ENCODE assay signal across 18 cellular contexts in the genomic region with DNA sequence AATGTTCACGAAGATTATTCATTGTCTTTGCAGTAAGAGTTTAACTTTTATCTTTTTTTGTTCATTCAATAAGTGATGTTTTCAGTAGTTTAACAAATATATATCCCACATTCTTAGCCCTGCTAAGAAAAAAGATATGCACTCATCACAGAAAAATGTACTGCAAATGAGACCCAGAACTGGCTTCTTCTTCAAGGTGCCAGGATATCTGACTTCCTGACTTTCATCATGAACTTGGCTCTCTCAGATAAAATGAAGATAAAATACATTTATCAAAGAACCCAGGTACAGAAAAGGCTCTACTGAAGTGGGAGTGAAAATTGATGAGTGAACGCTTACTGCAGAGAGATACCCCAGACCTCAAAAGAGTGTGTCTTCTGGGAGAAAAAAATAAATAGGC.
DNase-seq lines count a peak whose midpoint lies in the region; ATAC-seq and TF ChIP-seq lines count a peak whose summit lies in the region.
"Had no signal": no experiment of that assay in that cellular context is flagged by ENCODE, and none has a peak within 500 bp of the region (broad histone marks: within the 10 kb centered on the region; RNA-seq: fewer than 3 reads in every experiment).

No MANE protein-coding gene starts in this region.

- H3K4me1 ChIP-seq in mesenchymal stem cell (ENCODE audit: control insufficient read depth, insufficient read depth, low read depth, low read length) (peaks cover 4% of the 10 kb centered on the region), heart left ventricle (no peaks in the 10 kb centered on the region)

- intact Hi-C loops in heart left ventricle (cut with DNase I): no loop called here

- H3K36me3 ChIP-seq in mesenchymal stem cell (ENCODE audit: control insufficient read depth in 1 of 2, insufficient read depth in 2 of 2, low read depth in 1 of 2, low read length in 2 of 2) (no peaks in the 10 kb centered on the region), heart left ventricle (no peaks in the 10 kb centered on the region)

- H3K4ac ChIP-seq in mesenchymal stem cell (ENCODE audit: low read depth in 1 of 2, low read length in 2 of 2): no peak overlapping the region

- no peak overlapping the region for H2BK12ac ChIP-seq in mesenchymal stem cell (ENCODE audit: low read length in 2 of 2)

- H3K27me3 ChIP-seq in mesenchymal stem cell (ENCODE audit: control insufficient read depth in 1 of 2, insufficient read depth in 1 of 2, low read length in 2 of 2): no peaks in the 10 kb centered on the region
- no peaks in the 10 kb centered on the region for H3K27me3 ChIP-seq in heart left ventricle

- no peak overlapping the region for H4K8ac ChIP-seq in mesenchymal stem cell (ENCODE audit: low read length)

- no peak for TF ChIP-seq POLR2A in heart left ventricle (IDR thresholded peaks at IDR 0.05)

- H3K23ac ChIP-seq in mesenchymal stem cell (ENCODE audit: low read length in 2 of 2): no peak overlapping the region

- H3K4me2 ChIP-seq in mesenchymal stem cell (ENCODE audit: low read length, poor library complexity, severe bottlenecking): no peak overlapping the region
- H3K4me2 ChIP-seq: KMS-11 had no signal

- H3K79me1 ChIP-seq in mesenchymal stem cell (replicated peaks; ENCODE audit: low read length, poor library complexity, severe bottlenecking): no peaks in the 10 kb centered on the region

- no peak overlapping the region for H4K91ac ChIP-seq in mesenchymal stem cell (ENCODE audit: low read length)

- no peak overlapping the region for H3K4me3 ChIP-seq in choroid plexus epithelial cell (ENCODE audit: low read depth, low read length)
- H3K4me3 ChIP-seq in mesenchymal stem cell (ENCODE audit: insufficient read depth in 1 of 2, low read depth in 1 of 2, low read length in 2 of 2): no peak overlapping the region
- H3K4me3 ChIP-seq in heart left ventricle: no peak overlapping the region

- TF ChIP-seq CTCF in choroid plexus epithelial cell (conservative IDR thresholded peaks at IDR 0.05; ENCODE audit: low read depth, low read length) (no peak), heart left ventricle (IDR thresholded peaks at IDR 0.05) (no peak)

- no peak overlapping the region for H3K9ac ChIP-seq in mesenchymal stem cell (ENCODE audit: low read length)
- H3K9ac ChIP-seq: KMS-11 had no signal

- H3K27ac ChIP-seq in mesenchymal stem cell (ENCODE audit: low read length, poor library complexity, severe bottlenecking) (peak overlapping the region; percentile 57), heart left ventricle (no peak overlapping the region)
- H3K27ac ChIP-seq: KMS-11, RWPE1 had no signal

- H2AK5ac ChIP-seq in mesenchymal stem cell (ENCODE audit: low read length, severe bottlenecking): no peak overlapping the region

- no peak overlapping the region for H2BK120ac ChIP-seq in mesenchymal stem cell (ENCODE audit: low read depth, low read length)

- no peak overlapping the region for H2BK5ac ChIP-seq in mesenchymal stem cell (ENCODE audit: low read depth, low read length, poor library complexity, severe bottlenecking)

- DNase-seq in AG08396 (ENCODE audit: low spot score): peak; percentile 5
- peak; percentile 39 for DNase-seq in HS-5 (ENCODE audit: low read depth)
- DNase-seq in choroid plexus epithelial cell (ENCODE audit: low read depth): peak; percentile 21
- no peak for DNase-seq in mesenchymal stem cell
- no peak for DNase-seq in activated naive CD4-positive, alpha-beta T cell (lab: John Stamatoyannopoulos, UW)
- no peak for DNase-seq in heart left ventricle
- no peak for DNase-seq in C1 segment of cervical spinal cord (lab: John Stamatoyannopoulos, UW)
- DNase-seq: 8988T, DMS 273 treated with DMSO at 0.1 percent for 48 hours, GOT3, NCI-H1436, NCI-H2029, NCI-H2171, NCI-H748 treated with DMSO at 0.1 percent for 48 hours had no signal

- H3K9me3 ChIP-seq in mesenchymal stem cell (ENCODE audit: control insufficient read depth, low read length) (no peaks in the 10 kb centered on the region), heart left ventricle (no peaks in the 10 kb centered on the region)

- no peak overlapping the region for H2BK15ac ChIP-seq in mesenchymal stem cell (ENCODE audit: low read depth, poor library complexity, severe bottlenecking)

- no peak overlapping the region for H2AFZ ChIP-seq in mesenchymal stem cell (ENCODE audit: low read depth, low read length)

- no peak overlapping the region for H3K14ac ChIP-seq in mesenchymal stem cell (ENCODE audit: low read length in 2 of 2)

- no peak overlapping the region for H3K18ac ChIP-seq in mesenchymal stem cell (ENCODE audit: low read depth in 1 of 2, low read length in 2 of 2)

- 100% methylated on average over 2 of the region's 2 CpGs for WGBS in mesenchymal stem cell
- WGBS in heart left ventricle, 4 donors: 65 to 74% (median 72%) methylated on average over 2 of the region's 2 CpGs

- no peak for ATAC-seq in heart left ventricle
- ATAC-seq in GM18868 (IDR thresholded peaks at IDR 0.05; ENCODE audit: unreplicated experiment): no peak
- ATAC-seq: HepG2 had no signal

Comparison
In these comparisons a context has a peak if more than half of its experiments do, and no peak if none do; other contexts are left out.
1. DNase-seq: peak in AG08396 (single experiment), HS-5 (single experiment) and choroid plexus epithelial cell (single experiment); none in mesenchymal stem cell (single experiment), activated naive CD4-positive, alpha-beta T cell (0 of 4), heart left ventricle (0 of 5) and C1 segment of cervical spinal cord (0 of 14).